16 cellular contexts compared by ENCODE assay signal in genomic region chr13:105406551-105406950, GRCh38. TPM values are rescaled to one million over a fixed set of nuclear protein-coding genes. Genes with fewer than 3 reads are reported as not detected.
DNase-seq lines count a peak whose midpoint lies in the region; ATAC-seq and TF ChIP-seq lines count a peak whose summit lies in the region.
"Had no signal": no experiment of that assay in that cellular context is flagged by ENCODE, and none has a peak within 500 bp of the region (broad histone marks: within the 10 kb centered on the region; RNA-seq: fewer than 3 reads in every experiment).

No MANE protein-coding gene starts in this region.

- in situ Hi-C loops in ACHN (cut with HindIII; ENCODE audit: low pct_ligation_motif_present, low pct_unique_long_range_greater_than_20kb, low sequenced_read_pairs), result no loop called here

- DNase-seq in ACHN (peak; percentile 52), M059J (ENCODE audit: low read depth) (peak; percentile 4), glomerular visceral epithelial cell (ENCODE audit: extremely low spot score) (peak; percentile 62), kidney tubule cell (ENCODE audit: low spot score) (peak; percentile 82), NCI-H345 treated with DMSO at 0.1 percent for 48 hours (lab: John Stamatoyannopoulos, UW; ENCODE audit: unreplicated experiment) (no peak), HK-2 (ENCODE audit: unreplicated experiment) (no peak), Calu3 (no peak)
- DNase-seq: AML-193; C1 segment of cervical spinal cord; CD8-positive, alpha-beta T cell; DMS153; DND-41; GOT3; H7; HCEC 1CT had no signal

- H3K4me3 Mint-ChIP-seq in Calu3 (ENCODE audit: low read depth, unreplicated experiment), result no peak overlapping the region
- H3K4me3 Mint-ChIP-seq: CD8-positive, alpha-beta T cell had no signal

- H3K27me3 Mint-ChIP-seq in Calu3 (ENCODE audit: unreplicated experiment), result no peaks in the 10 kb centered on the region

- H3K36me3 Mint-ChIP-seq in Calu3 (ENCODE audit: insufficient read depth, unreplicated experiment), result no peaks in the 10 kb centered on the region
- H3K36me3 Mint-ChIP-seq: CD8-positive, alpha-beta T cell had no signal

- no peaks in the 10 kb centered on the region for H3K4me1 Mint-ChIP-seq in Calu3 (ENCODE audit: low read depth, unreplicated experiment)

- intact Hi-C loops in Calu3 (cut with micrococcal nuclease; ENCODE audit: unreplicated experiment), result no loop called here

- no peak for ATAC-seq in GM21515 (IDR thresholded peaks at IDR 0.05; ENCODE audit: unreplicated experiment)
- ATAC-seq: CD8-positive, alpha-beta T cell had no signal

- CTCF ChIA-PET in Calu3 (lab: Charles Lee), result no interaction called here

- H3K27ac Mint-ChIP-seq in Calu3 (ENCODE audit: unreplicated experiment), result no peak overlapping the region
- H3K27ac Mint-ChIP-seq: CD8-positive, alpha-beta T cell had no signal

- no peaks in the 10 kb centered on the region for H3K9me3 Mint-ChIP-seq in Calu3 (ENCODE audit: low read depth, unreplicated experiment)
- H3K9me3 Mint-ChIP-seq: CD8-positive, alpha-beta T cell had no signal

- no TSS peak for BruUV-seq in Calu3 (replicated peaks; lab: Mats Ljungman, UMichigan)

- TF ChIP-seq CTCF in Calu3 (IDR thresholded peaks at IDR 0.05; ENCODE audit: unreplicated experiment), result no peak

RNA-seq across cellular contexts. Expression of gene DAOA, which starts 59.3 kb away (rescaled TPM):
- not detected in 2 replicates for total RNA-seq in M059J (2014; rRNA removed; shearing (Covaris generic))
- not detected in 2 replicates for total RNA-seq in Calu3 (2022)
- total RNA-seq: CD8-positive, alpha-beta T cell; H7 had no signal

Comparison
In these comparisons a context has a peak if more than half of its experiments do, and no peak if none do; other contexts are left out.
1. DNase-seq: peak in ACHN (single experiment), M059J (single experiment), glomerular visceral epithelial cell (single experiment) and kidney tubule cell (single experiment); none in NCI-H345 treated with DMSO at 0.1 percent for 48 hours (single experiment), HK-2 (single experiment) and Calu3 (single experiment).